1 cellular context compared by ENCODE assay signal in the genomic region with DNA sequence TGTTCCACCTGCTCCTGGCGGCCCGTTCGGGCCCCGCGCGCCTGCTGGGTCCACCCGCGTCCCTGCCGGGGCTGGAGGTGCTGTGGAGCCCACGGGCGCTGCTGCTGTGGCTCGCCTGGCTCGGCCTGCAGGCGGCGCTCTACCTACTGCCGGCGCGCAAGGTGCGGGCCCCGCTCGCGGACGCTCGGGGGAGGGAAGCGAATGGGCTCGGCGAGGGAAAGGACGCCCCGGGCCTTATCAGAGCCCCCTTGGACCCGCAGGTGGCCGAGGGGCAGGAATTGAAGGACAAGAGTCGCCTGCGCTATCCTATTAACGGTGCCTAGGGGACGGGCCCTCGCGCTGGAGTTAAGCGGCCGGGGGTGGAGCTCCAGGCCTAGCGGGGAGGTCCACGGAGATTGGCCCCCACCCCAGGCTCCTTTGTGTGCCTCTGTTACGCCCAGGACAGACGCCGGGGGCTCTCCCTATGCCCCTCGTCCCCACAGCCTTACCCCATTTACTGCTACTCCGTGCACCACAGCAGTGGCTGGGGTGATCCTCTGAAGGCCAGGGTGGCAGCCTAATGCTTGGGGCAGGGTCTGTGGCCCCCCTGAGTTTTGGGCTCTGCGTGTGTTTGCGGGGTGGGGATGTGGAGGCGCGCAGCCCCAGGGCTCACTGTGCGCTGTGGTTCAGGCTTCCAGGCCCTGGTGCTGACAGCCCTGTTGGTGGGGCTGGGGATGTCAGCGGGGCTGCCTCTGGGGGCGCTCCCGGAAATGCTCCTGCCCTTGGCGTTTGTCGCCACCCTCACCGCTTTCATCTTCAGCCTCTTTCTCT.
A peak's percentile ranks its signal among the peaks of the same experiment; 100 is the strongest.
TF ChIP-seq lines count a peak whose summit lies in the region.

No MANE protein-coding gene starts in this region.

TF ChIP-seq in HepG2, 621 proteins besides CTCF, POLR2A, EP300 and RAD21 (continued from another document and continues in another):
- TF ChIP-seq, protein P1, sequence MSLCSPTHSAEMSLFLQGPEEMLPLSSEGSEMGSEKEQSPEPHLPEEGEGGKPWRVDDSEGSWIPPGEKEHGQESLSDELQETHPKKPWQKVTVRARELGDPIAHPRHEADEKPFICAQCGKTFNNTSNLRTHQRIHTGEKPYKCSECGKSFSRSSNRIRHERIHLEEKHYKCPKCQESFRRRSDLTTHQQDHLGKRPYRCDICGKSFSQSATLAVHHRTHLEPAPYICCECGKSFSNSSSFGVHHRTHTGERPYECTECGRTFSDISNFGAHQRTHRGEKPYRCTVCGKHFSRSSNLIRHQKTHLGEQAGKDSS (CRISPR knock-in tag; IDR thresholded peaks at IDR 0.05; ENCODE audit: borderline replicate concordance, low read depth): peak; percentile 18; the same call in 1 of the 2 replicates
- no peak for TF ChIP-seq ATRX (CRISPR knock-in tag; IDR thresholded peaks at IDR 0.05; ENCODE audit: borderline replicate concordance)
- TF ChIP-seq ZNF773 (CRISPR knock-in tag; IDR thresholded peaks at IDR 0.05; ENCODE audit: borderline replicate concordance): peak; percentile 30; the same call in 1 of the 2 replicates
- no peak for TF ChIP-seq MIXL1 (CRISPR knock-in tag; IDR thresholded peaks at IDR 0.05)
- peak; percentile 18 for TF ChIP-seq FOXA3 (CRISPR knock-in tag; IDR thresholded peaks at IDR 0.05)
- TF ChIP-seq, protein P2, sequence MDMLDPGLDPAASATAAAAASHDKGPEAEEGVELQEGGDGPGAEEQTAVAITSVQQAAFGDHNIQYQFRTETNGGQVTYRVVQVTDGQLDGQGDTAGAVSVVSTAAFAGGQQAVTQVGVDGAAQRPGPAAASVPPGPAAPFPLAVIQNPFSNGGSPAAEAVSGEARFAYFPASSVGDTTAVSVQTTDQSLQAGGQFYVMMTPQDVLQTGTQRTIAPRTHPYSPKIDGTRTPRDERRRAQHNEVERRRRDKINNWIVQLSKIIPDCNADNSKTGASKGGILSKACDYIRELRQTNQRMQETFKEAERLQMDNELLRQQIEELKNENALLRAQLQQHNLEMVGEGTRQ (IDR thresholded peaks at IDR 0.05; ENCODE audit: low read depth, low read length): no peak
- TF ChIP-seq, protein P2 (CRISPR knock-in tag; IDR thresholded peaks at IDR 0.05; ENCODE audit: borderline replicate concordance): no peak
- TF ChIP-seq ZNF552 (CRISPR knock-in tag; IDR thresholded peaks at IDR 0.05; ENCODE audit: borderline replicate concordance): no peak; the same call in 1 of the 2 replicates
- no peak for TF ChIP-seq MLLT10 (CRISPR knock-in tag; IDR thresholded peaks at IDR 0.05)
- no peak for TF ChIP-seq ZNF441 (CRISPR knock-in tag; IDR thresholded peaks at IDR 0.05; ENCODE audit: borderline replicate concordance)
- peak; percentile 34; the same call in 1 of the 2 replicates for TF ChIP-seq ARHGAP35 (CRISPR knock-in tag; IDR thresholded peaks at IDR 0.05; ENCODE audit: borderline replicate concordance)
- TF ChIP-seq ISL2 (CRISPR knock-in tag; IDR thresholded peaks at IDR 0.05): peak; percentile 43; the same call in 1 of the 2 replicates
- no peak for TF ChIP-seq KLF13 (CRISPR knock-in tag; IDR thresholded peaks at IDR 0.05)
- TF ChIP-seq SATB2 (CRISPR knock-in tag; IDR thresholded peaks at IDR 0.05): no peak
- TF ChIP-seq, protein P3, sequence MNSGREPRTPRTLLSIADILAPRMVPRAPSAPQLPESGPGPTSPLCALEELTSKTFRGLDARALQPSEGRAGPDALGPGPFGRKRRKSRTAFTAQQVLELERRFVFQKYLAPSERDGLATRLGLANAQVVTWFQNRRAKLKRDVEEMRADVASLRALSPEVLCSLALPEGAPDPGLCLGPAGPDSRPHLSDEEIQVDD (CRISPR knock-in tag; IDR thresholded peaks at IDR 0.05; ENCODE audit: borderline replicate concordance): no peak
- TF ChIP-seq ZNF674 (CRISPR knock-in tag; IDR thresholded peaks at IDR 0.05; ENCODE audit: low read depth): no peak
- no peak; the same call in 1 of the 2 replicates for TF ChIP-seq ZNF446 (CRISPR knock-in tag; IDR thresholded peaks at IDR 0.05)
- TF ChIP-seq, protein P4, sequence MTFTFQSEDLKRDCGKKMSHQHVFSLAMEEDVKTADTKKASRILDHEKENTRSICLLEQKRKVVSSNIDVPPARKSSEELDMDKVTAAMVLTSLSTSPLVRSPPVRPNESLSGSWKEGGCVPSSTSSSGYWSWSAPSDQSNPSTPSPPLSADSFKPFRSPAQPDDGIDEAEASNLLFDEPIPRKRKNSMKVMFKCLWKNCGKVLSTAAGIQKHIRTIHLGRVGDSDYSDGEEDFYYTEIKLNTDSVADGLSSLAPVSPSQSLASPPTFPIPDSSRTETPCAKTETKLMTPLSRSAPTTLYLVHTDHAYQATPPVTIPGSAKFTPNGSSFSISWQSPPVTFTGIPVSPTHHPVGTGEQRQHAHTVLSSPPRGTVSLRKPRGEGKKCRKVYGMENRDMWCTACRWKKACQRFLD (CRISPR knock-in tag; IDR thresholded peaks at IDR 0.05; ENCODE audit: borderline replicate concordance): 0 out of 2 replicates have a peak, but pooled peaks have one; percentile 50
- no peak for TF ChIP-seq ZNF382 (CRISPR knock-in tag; IDR thresholded peaks at IDR 0.05; ENCODE audit: borderline replicate concordance)
- peak; percentile 59; the same call in 1 of the 2 replicates for TF ChIP-seq ZFP41 (CRISPR knock-in tag; IDR thresholded peaks at IDR 0.05; ENCODE audit: borderline replicate concordance)
- TF ChIP-seq JUNB (CRISPR knock-in tag; IDR thresholded peaks at IDR 0.05; ENCODE audit: borderline replicate concordance): no peak
- peak; percentile 82; the same call in 1 of the 2 replicates for TF ChIP-seq ZNF772 (CRISPR knock-in tag; IDR thresholded peaks at IDR 0.05)
- no peak; the same call in 1 of the 2 replicates for TF ChIP-seq ZSCAN9 (CRISPR knock-in tag; IDR thresholded peaks at IDR 0.05; ENCODE audit: borderline replicate concordance)
- TF ChIP-seq ZNF101 (CRISPR knock-in tag; IDR thresholded peaks at IDR 0.05; ENCODE audit: borderline replicate concordance, low read depth): no peak
- no peak for TF ChIP-seq ZNF790 (CRISPR knock-in tag; IDR thresholded peaks at IDR 0.05; ENCODE audit: borderline replicate concordance)
- TF ChIP-seq CCAR2 (optimal IDR thresholded peaks at IDR 0.05; ENCODE audit: low read depth, low read length): no peak
- no peak for TF ChIP-seq ZNF343 (CRISPR knock-in tag; IDR thresholded peaks at IDR 0.05)
- no peak for TF ChIP-seq DPF2 (CRISPR knock-in tag; IDR thresholded peaks at IDR 0.05; ENCODE audit: borderline replicate concordance, low read depth)
- peak; percentile 89 for TF ChIP-seq AGO2 (optimal IDR thresholded peaks at IDR 0.05; ENCODE audit: low read depth, low read length)
- no peak for TF ChIP-seq HNRNPH1 (optimal IDR thresholded peaks at IDR 0.05; ENCODE audit: low read depth, low read length)
- TF ChIP-seq ZNF567 (CRISPR knock-in tag; IDR thresholded peaks at IDR 0.05; ENCODE audit: borderline replicate concordance): peak; percentile 71; the same call in 1 of the 2 replicates
- TF ChIP-seq FOXC1 (CRISPR knock-in tag; IDR thresholded peaks at IDR 0.05; ENCODE audit: borderline replicate concordance): peak; percentile 13; the same call in 1 of the 2 replicates
- no peak for TF ChIP-seq ZNF30 (CRISPR knock-in tag; IDR thresholded peaks at IDR 0.05)
- TF ChIP-seq, protein P5, sequence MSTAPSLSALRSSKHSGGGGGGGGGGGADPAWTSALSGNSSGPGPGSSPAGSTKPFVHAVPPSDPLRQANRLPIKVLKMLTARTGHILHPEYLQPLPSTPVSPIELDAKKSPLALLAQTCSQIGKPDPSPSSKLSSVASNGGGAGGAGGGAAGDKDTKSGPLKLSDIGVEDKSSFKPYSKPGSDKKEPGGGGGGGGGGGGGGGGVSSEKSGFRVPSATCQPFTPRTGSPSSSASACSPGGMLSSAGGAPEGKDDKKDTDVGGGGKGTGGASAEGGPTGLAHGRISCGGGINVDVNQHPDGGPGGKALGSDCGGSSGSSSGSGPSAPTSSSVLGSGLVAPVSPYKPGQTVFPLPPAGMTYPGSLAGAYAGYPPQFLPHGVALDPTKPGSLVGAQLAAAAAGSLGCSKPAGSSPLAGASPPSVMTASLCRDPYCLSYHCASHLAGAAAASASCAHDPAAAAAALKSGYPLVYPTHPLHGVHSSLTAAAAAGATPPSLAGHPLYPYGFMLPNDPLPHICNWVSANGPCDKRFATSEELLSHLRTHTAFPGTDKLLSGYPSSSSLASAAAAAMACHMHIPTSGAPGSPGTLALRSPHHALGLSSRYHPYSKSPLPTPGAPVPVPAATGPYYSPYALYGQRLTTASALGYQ (CRISPR knock-in tag; IDR thresholded peaks at IDR 0.05): 0 out of 2 replicates have a peak, but pooled peaks have one; percentile 45
- 0 out of 2 replicates have a peak, but pooled peaks have one; percentile 25 for TF ChIP-seq IRF2 (CRISPR knock-in tag; IDR thresholded peaks at IDR 0.05)
- 0 out of 2 replicates have a peak, but pooled peaks have one; percentile 58 for TF ChIP-seq BRCA1 (CRISPR knock-in tag; IDR thresholded peaks at IDR 0.05)
- TF ChIP-seq, protein P6, sequence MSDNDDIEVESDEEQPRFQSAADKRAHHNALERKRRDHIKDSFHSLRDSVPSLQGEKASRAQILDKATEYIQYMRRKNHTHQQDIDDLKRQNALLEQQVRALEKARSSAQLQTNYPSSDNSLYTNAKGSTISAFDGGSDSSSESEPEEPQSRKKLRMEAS (IDR thresholded peaks at IDR 0.05): peak; percentile 53
- no peak for TF ChIP-seq ZNF232 (CRISPR knock-in tag; IDR thresholded peaks at IDR 0.05; ENCODE audit: borderline replicate concordance)
- TF ChIP-seq RBFOX2 (IDR thresholded peaks at IDR 0.05; ENCODE audit: low read depth, low read length): peak; percentile 58; the same call in 1 of the 2 replicates
- no peak for TF ChIP-seq NFIB (CRISPR knock-in tag; IDR thresholded peaks at IDR 0.05; ENCODE audit: borderline replicate concordance)
- no peak for TF ChIP-seq ZFP90 (CRISPR knock-in tag; IDR thresholded peaks at IDR 0.05; ENCODE audit: borderline replicate concordance)
- no peak for TF ChIP-seq GPN1 (CRISPR knock-in tag; IDR thresholded peaks at IDR 0.05; ENCODE audit: borderline replicate concordance)
- no peak for TF ChIP-seq ZNF256 (CRISPR knock-in tag; conservative IDR thresholded peaks at IDR 0.05)
- no peak for TF ChIP-seq TCF12 (IDR thresholded peaks at IDR 0.05)
- TF ChIP-seq TCF12 (CRISPR knock-in tag; IDR thresholded peaks at IDR 0.05): 0 out of 2 replicates have a peak, but pooled peaks have one; percentile 66
- TF ChIP-seq, protein P7, sequence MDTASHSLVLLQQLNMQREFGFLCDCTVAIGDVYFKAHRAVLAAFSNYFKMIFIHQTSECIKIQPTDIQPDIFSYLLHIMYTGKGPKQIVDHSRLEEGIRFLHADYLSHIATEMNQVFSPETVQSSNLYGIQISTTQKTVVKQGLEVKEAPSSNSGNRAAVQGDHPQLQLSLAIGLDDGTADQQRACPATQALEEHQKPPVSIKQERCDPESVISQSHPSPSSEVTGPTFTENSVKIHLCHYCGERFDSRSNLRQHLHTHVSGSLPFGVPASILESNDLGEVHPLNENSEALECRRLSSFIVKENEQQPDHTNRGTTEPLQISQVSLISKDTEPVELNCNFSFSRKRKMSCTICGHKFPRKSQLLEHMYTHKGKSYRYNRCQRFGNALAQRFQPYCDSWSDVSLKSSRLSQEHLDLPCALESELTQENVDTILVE (CRISPR knock-in tag; IDR thresholded peaks at IDR 0.05): peak; percentile 49; the same call in 1 of the 2 replicates
- TF ChIP-seq ZNF563 (CRISPR knock-in tag; IDR thresholded peaks at IDR 0.05): no peak; the same call in 1 of the 2 replicates
- TF ChIP-seq, protein P8, sequence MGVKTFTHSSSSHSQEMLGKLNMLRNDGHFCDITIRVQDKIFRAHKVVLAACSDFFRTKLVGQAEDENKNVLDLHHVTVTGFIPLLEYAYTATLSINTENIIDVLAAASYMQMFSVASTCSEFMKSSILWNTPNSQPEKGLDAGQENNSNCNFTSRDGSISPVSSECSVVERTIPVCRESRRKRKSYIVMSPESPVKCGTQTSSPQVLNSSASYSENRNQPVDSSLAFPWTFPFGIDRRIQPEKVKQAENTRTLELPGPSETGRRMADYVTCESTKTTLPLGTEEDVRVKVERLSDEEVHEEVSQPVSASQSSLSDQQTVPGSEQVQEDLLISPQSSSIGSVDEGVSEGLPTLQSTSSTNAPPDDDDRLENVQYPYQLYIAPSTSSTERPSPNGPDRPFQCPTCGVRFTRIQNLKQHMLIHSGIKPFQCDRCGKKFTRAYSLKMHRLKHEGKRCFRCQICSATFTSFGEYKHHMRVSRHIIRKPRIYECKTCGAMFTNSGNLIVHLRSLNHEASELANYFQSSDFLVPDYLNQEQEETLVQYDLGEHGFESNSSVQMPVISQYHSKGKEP (CRISPR knock-in tag; IDR thresholded peaks at IDR 0.05): no peak
- no peak for TF ChIP-seq ZFP62 (CRISPR knock-in tag; IDR thresholded peaks at IDR 0.05)
- TF ChIP-seq, protein P9, sequence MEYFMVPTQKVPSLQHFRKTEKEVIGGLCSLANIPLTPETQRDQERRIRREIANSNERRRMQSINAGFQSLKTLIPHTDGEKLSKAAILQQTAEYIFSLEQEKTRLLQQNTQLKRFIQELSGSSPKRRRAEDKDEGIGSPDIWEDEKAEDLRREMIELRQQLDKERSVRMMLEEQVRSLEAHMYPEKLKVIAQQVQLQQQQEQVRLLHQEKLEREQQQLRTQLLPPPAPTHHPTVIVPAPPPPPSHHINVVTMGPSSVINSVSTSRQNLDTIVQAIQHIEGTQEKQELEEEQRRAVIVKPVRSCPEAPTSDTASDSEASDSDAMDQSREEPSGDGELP (IDR thresholded peaks at IDR 0.05; ENCODE audit: borderline replicate concordance, low read depth): no peak
- no peak for TF ChIP-seq RXRA (CRISPR knock-in tag; IDR thresholded peaks at IDR 0.05)
- TF ChIP-seq ZNF891 (CRISPR knock-in tag; IDR thresholded peaks at IDR 0.05): no peak; the same call in 1 of the 2 replicates
- TF ChIP-seq SNRNP70 (IDR thresholded peaks at IDR 0.05; ENCODE audit: low read depth, low read length): no peak
- TF ChIP-seq MXI1 (IDR thresholded peaks at IDR 0.05; ENCODE audit: borderline replicate concordance, low read depth, low read length): peak; percentile 26; the same call in 1 of the 3 replicates
- TF ChIP-seq ELF4 (CRISPR knock-in tag; IDR thresholded peaks at IDR 0.05; ENCODE audit: borderline replicate concordance): no peak
- peak; percentile 48; the same call in 1 of the 2 replicates for TF ChIP-seq ZNF629 (CRISPR knock-in tag; conservative IDR thresholded peaks at IDR 0.05)
